ENCODE assay signal across 13 cellular contexts in the genomic region with DNA sequence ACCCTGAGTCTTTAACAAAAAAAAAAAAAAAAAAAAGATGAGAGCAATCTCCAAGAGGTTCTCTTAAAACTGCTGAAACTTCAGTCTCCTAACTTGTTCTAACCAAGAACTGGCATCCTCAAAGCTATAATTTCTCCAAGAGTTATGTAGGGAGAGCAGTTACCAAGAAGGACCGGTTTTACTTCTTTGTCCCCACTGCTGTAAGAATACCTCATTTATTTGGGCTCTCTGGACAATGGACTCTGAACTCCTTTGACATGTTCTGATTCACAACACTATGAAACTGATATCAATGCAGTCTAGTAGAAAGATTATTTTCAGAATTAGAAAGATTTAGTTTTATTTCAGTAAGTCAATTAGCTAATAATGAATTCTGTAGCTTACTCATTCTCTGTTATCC.
"Had no signal": no experiment of that assay in that cellular context is flagged by ENCODE, and none has a peak within 500 bp of the region (broad histone marks: within the 10 kb centered on the region; RNA-seq: fewer than 3 reads in every experiment).

No MANE protein-coding gene starts in this region.

- ATAC-seq: activated T-helper 17 cell treated with anti-CD3 and anti-CD28 coated beads, Interleukin-2, amount 50 U/mL, for 72 hours; stimulated activated memory B cell treated with anti-CD40 and anti-IgM and Interleukin-4, amounts not matched to agents 10 μg/mL and 1 μg/mL and 100 μg/mL, for 72 hours had no signal

- H3K4me1 ChIP-seq: tibial nerve had no signal

- H3K27me3 ChIP-seq: tibial nerve had no signal

- H3K9ac ChIP-seq: parathyroid adenoma had no signal

- H3K9me3 ChIP-seq: tibial nerve had no signal

- H3K27ac ChIP-seq: coronary artery, parathyroid adenoma, tibial nerve had no signal

- DNase-seq: activated B cell treated with CpG ODN at 0.5 μM for 24 hours; activated CD4-positive, alpha-beta T cell treated with anti-CD3 and anti-CD28 coated beads, Interleukin-2, amount 10 ng/mL, durations not matched to agents 24 days and 14 days; activated naive CD4-positive, alpha-beta T cell treated with anti-CD3 and anti-CD28 coated beads for 36 hours; central memory CD4-positive, alpha-beta T cell; effector CD8-positive, alpha-beta T cell; hippocampal formation; nephron progenitor cell; stimulated activated CD4-positive, alpha-beta T cell treated with anti-CD3 and anti-CD28 coated beads, Interleukin-1b, Interleukin-23, amount 100 ng/mL, for 48 hours had no signal

- H3K4me3 ChIP-seq: coronary artery, tibial nerve had no signal

- H2AFZ ChIP-seq: parathyroid adenoma had no signal
